Comparison of ENCODE assay signal across 8 cellular contexts in genomic region chr19:57599377-57599760, GRCh38. TPM values are rescaled to one million over a fixed set of nuclear protein-coding genes. Genes with fewer than 3 reads are reported as not detected.
A peak's percentile ranks its signal among the peaks of the same experiment; 100 is the strongest.
DNase-seq lines count a peak whose midpoint lies in the region; ATAC-seq, FAIRE-seq and TF ChIP-seq lines count a peak whose summit lies in the region.

No MANE protein-coding gene starts in this region.

- no peak for FAIRE-seq in pancreas (lab: Jason Lieb, UNC)

- ATAC-seq in pancreas (peak in 2 of 4 donors; percentile 19 to 31), GM21447 (IDR thresholded peaks at IDR 0.05; ENCODE audit: unreplicated experiment) (no peak), HG03378 (IDR thresholded peaks at IDR 0.05; ENCODE audit: unreplicated experiment) (no peak), GM19452 (IDR thresholded peaks at IDR 0.05; ENCODE audit: unreplicated experiment) (no peak)

- WGBS in pancreas, 2 donors = 54 to 55% methylated on average over 8 of the region's 8 CpGs

- H3K9me3 ChIP-seq in HUES48 (ENCODE audit: control insufficient read depth, insufficient read depth, low read length) = no peaks in the 10 kb centered on the region
- peaks cover 10% of the 10 kb centered on the region for H3K9me3 ChIP-seq in effector memory CD4-positive, alpha-beta T cell (ENCODE audit: control insufficient read depth, low read length)
- H3K9me3 ChIP-seq in pancreas = no peaks in the 10 kb centered on the region

- H3K4me1 ChIP-seq in HUES48 (ENCODE audit: control insufficient read depth, insufficient read depth, low read length) (peaks cover 9% of the 10 kb centered on the region; the same call in 1 of the 2 replicates), pancreas (peaks cover 0 to 4% (median 0%) of the 10 kb centered on the region in 3 donors)
- peaks cover 4% of the 10 kb centered on the region for H3K4me1 ChIP-seq in effector memory CD4-positive, alpha-beta T cell (ENCODE audit: control insufficient read depth, insufficient read depth, low read length, poor library complexity, severe bottlenecking)

- H3K27me3 ChIP-seq in HUES48 (ENCODE audit: control insufficient read depth, insufficient read depth, low read length) = no peaks in the 10 kb centered on the region
- H3K27me3 ChIP-seq in effector memory CD4-positive, alpha-beta T cell (replicated peaks; ENCODE audit: control insufficient read depth, insufficient read depth, low read length, poor library complexity, severe bottlenecking) = no peaks in the 10 kb centered on the region
- H3K27me3 ChIP-seq in pancreas = no peaks in the 10 kb centered on the region

- no peak overlapping the region for H3K9ac ChIP-seq in HUES48 (ENCODE audit: low read depth, low read length)

- no peak for TF ChIP-seq CTCF in GM12865 (IDR thresholded peaks at IDR 0.05; ENCODE audit: insufficient read depth, low read depth, low read length, missing control alignments)
- no peak for TF ChIP-seq CTCF in pancreas (IDR thresholded peaks at IDR 0.05)

- intact Hi-C loops in pancreas (cut with DNase I) = no loop called here

- no peak overlapping the region for H3K27ac ChIP-seq in HUES48 (ENCODE audit: low read depth, low read length)
- H3K27ac ChIP-seq in effector memory CD4-positive, alpha-beta T cell (ENCODE audit: insufficient read depth, low read length, poor library complexity, severe bottlenecking) = no peak overlapping the region
- H3K27ac ChIP-seq in pancreas = no peak overlapping the region

- DNase-seq in GM12865 (ENCODE audit: low read depth) (no peak), pancreas (no peak), NCI-H226 (no peak)
- no peak for DNase-seq in effector memory CD4-positive, alpha-beta T cell

- H3K36me3 ChIP-seq in HUES48 (ENCODE audit: control insufficient read depth, insufficient read depth, low read length) (peaks cover 2% of the 10 kb centered on the region; the same call in 1 of the 2 replicates), pancreas (no peaks in the 10 kb centered on the region)
- peaks cover 11% of the 10 kb centered on the region for H3K36me3 ChIP-seq in effector memory CD4-positive, alpha-beta T cell (ENCODE audit: control insufficient read depth, insufficient read depth, low read length)

- peak overlapping the region; percentile 87 for H3K4me3 ChIP-seq in GM12865 (ENCODE audit: low read depth, low read length)
- H3K4me3 ChIP-seq in HUES48 (ENCODE audit: low read depth, low read length) = peak overlapping the region; percentile 98
- H3K4me3 ChIP-seq in effector memory CD4-positive, alpha-beta T cell (ENCODE audit: insufficient read depth, low read depth, low read length, poor library complexity, severe bottlenecking) = peak overlapping the region; percentile 77
- peak overlapping the region in 3 of 4 donors; percentile 70 to 79 (median 74) for H3K4me3 ChIP-seq in pancreas

RNA-seq across cellular contexts. Expression of gene ZNF530, which starts 0.3 kb away (rescaled TPM):
- 1 to 10 TPM in 3 of 6 donors, under 1 TPM in 3; 0.85 to 1.8 (median 1.1) TPM for total RNA-seq in pancreas
- 1 to 10 TPM in 1 of 2 donors, under 1 TPM in 1; 0.76 to 2.3 TPM for polyA plus RNA-seq in pancreas

RNA-seq across cellular contexts. Expression of gene ZNF134, which starts 14.7 kb away (rescaled TPM):
- 1 to 10 TPM; 4.5 to 9.8 (median 5.8) TPM for total RNA-seq in pancreas
- polyA plus RNA-seq in pancreas = 1 to 10 TPM; 2.3 to 7.1 TPM

RNA-seq across cellular contexts. Expression of gene ZIK1, which starts 15.4 kb away (rescaled TPM):
- total RNA-seq in pancreas = 1 to 10 TPM in 4 of 6 donors, under 1 TPM in 2; 0.63 to 2.8 (median 1.0) TPM
- polyA plus RNA-seq in pancreas = 1 to 10 TPM in 1 of 2 donors, under 1 TPM in 1; 0.87 to 3.0 TPM

RNA-seq across cellular contexts. Expression of gene ZNF416, which starts 20.7 kb away (rescaled TPM):
- total RNA-seq in pancreas = 1 to 10 TPM; 1.3 to 2.7 (median 1.9) TPM
- 1 to 10 TPM in 1 of 2 donors, under 1 TPM in 1; 0.91 to 1.9 TPM for polyA plus RNA-seq in pancreas

RNA-seq across cellular contexts. Expression of gene ZNF211, which starts 33.6 kb away (rescaled TPM):
- total RNA-seq in pancreas = 1 to 10 TPM; 2.1 to 8.6 (median 4.4) TPM
- polyA plus RNA-seq in pancreas = 10 to 100 TPM in 1 of 2 donors, 1 to 10 TPM in 1; 6.0 to 14.3 TPM
